In genomic region chr13:61146158-61146557, GRCh38 we compare ENCODE assay signal across 15 cellular contexts.
DNase-seq lines count a peak whose midpoint lies in the region; ATAC-seq and TF ChIP-seq lines count a peak whose summit lies in the region.
"Had no signal": no experiment of that assay in that cellular context is flagged by ENCODE, and none has a peak within 500 bp of the region (broad histone marks: within the 10 kb centered on the region; RNA-seq: fewer than 3 reads in every experiment).

No MANE protein-coding gene starts in this region.

- H3K36me3 ChIP-seq in A673 (ENCODE audit: insufficient read depth, low read length, poor library complexity, severe bottlenecking) (no peaks in the 10 kb centered on the region), Loucy (ENCODE audit: insufficient read depth, low read length) (no peaks in the 10 kb centered on the region), neuronal stem cell (replicated peaks in 1 of 2; ENCODE audit: control insufficient read depth in 2 of 2, insufficient read depth in 2 of 2, low read length in 2 of 2) (no peaks in the 10 kb centered on the region)

- H2BK15ac ChIP-seq in neuronal stem cell (ENCODE audit: low read length) = no peak overlapping the region

- H3K27me3 ChIP-seq in A673 (replicated peaks; ENCODE audit: insufficient read depth, low read depth, low read length, poor library complexity) (no peaks in the 10 kb centered on the region), Loucy (ENCODE audit: insufficient read depth, low read length, poor library complexity, severe bottlenecking) (no peaks in the 10 kb centered on the region), neuronal stem cell (ENCODE audit: control insufficient read depth in 3 of 3, insufficient read depth in 3 of 3, low read depth in 1 of 3, low read length in 3 of 3) (no peaks in the 10 kb centered on the region)

- H4K8ac ChIP-seq in neuronal stem cell (ENCODE audit: low read depth, low read length) = no peak overlapping the region

- H3K23ac ChIP-seq in neuronal stem cell (ENCODE audit: low read depth, low read length, poor library complexity) = no peak overlapping the region

- DNase-seq in A673 (ENCODE audit: low spot score) (peak; percentile 51), islet precursor cell (peak; percentile 46), neuronal stem cell (ENCODE audit: low spot score) (no peak), GF-D8 (lab: John Stamatoyannopoulos, UW) (no peak), nucleus accumbens (lab: John Stamatoyannopoulos, UW) (no peak)
- DNase-seq: 8988T; CD4-positive, alpha-beta T cell; DMS153; DMS79; H9; IMR-90 had no signal

- H3K4ac ChIP-seq in neuronal stem cell (ENCODE audit: low read length) = no peak overlapping the region

- peaks cover 36% of the 10 kb centered on the region for H3K4me1 ChIP-seq in A673 (ENCODE audit: insufficient read depth, low read length, poor library complexity, severe bottlenecking)
- peaks cover 7% of the 10 kb centered on the region for H3K4me1 ChIP-seq in Loucy (ENCODE audit: insufficient read depth, low read length, poor library complexity, severe bottlenecking)
- H3K4me1 ChIP-seq in neuronal stem cell (ENCODE audit: control insufficient read depth in 2 of 2, insufficient read depth in 1 of 2, low read depth in 1 of 2, low read length in 2 of 2) = peaks cover 4 to 7% of the 10 kb centered on the region in 2 donors

- peak overlapping the region; percentile 23 for H2AK5ac ChIP-seq in neuronal stem cell (ENCODE audit: low read depth, low read length)

- intact Hi-C loops in A673 (cut with micrococcal nuclease; ENCODE audit: unreplicated experiment) = no loop called here

- no peaks in the 10 kb centered on the region for H3K9me2 ChIP-seq in Loucy (replicated peaks; ENCODE audit: low read depth, low read length)

- peak overlapping the region; percentile 72 for H3K18ac ChIP-seq in neuronal stem cell (ENCODE audit: low read length)

- no peaks in the 10 kb centered on the region for H3K79me2 ChIP-seq in Loucy (ENCODE audit: insufficient read depth, low read length)

- no CpG with 5 or more reads among the region's 4 CpGs for WGBS in neuronal stem cell (ENCODE audit: extremely low coverage in 2 of 2, insufficient read length in 2 of 2, insufficient replicate concordance in 1 of 2), 2 donors

- H2AFZ ChIP-seq in Loucy (ENCODE audit: low read length) (no peak overlapping the region), neuronal stem cell (ENCODE audit: low read length) (no peak overlapping the region)

- H4K91ac ChIP-seq in neuronal stem cell (ENCODE audit: low read depth, low read length, poor library complexity) = no peak overlapping the region

- H3K9me3 ChIP-seq in A673 (ENCODE audit: low read depth, low read length, poor library complexity, severe bottlenecking) (peaks cover 4% of the 10 kb centered on the region), Loucy (ENCODE audit: insufficient read depth, low read depth, low read length) (peaks cover 16% of the 10 kb centered on the region; the same call in 1 of the 2 replicates), neuronal stem cell (replicated peaks in 1 of 2; ENCODE audit: control insufficient read depth in 2 of 2, insufficient read depth in 1 of 2, low read depth in 1 of 2, low read length in 2 of 2) (peaks cover 2 to 8% of the 10 kb centered on the region in 2 donors)

- H2BK5ac ChIP-seq in neuronal stem cell (ENCODE audit: low read length) = no peak overlapping the region

- POLR2A ChIA-PET in A673 (lab: Charles Lee; ENCODE audit: low non-redundant PET) = no interaction called here

- no peak overlapping the region for H3K4me3 ChIP-seq in A673 (ENCODE audit: low read depth, low read length, poor library complexity, severe bottlenecking)
- no peak overlapping the region for H3K4me3 ChIP-seq in Loucy (ENCODE audit: low read length, poor library complexity, severe bottlenecking)
- H3K4me3 ChIP-seq in neuronal stem cell (ENCODE audit: low read length in 2 of 2) = no peak overlapping the region
- H3K4me3 ChIP-seq: GM12878 had no signal

- no peak overlapping the region for H2BK12ac ChIP-seq in neuronal stem cell (ENCODE audit: low read length)

- H3K79me1 ChIP-seq in neuronal stem cell (ENCODE audit: low read depth, low read length) = no peaks in the 10 kb centered on the region

- no TSS peak for BruUV-seq in A673 (replicated peaks; lab: Mats Ljungman, UMichigan)

- H3K14ac ChIP-seq in neuronal stem cell (ENCODE audit: low read length) = peak overlapping the region; percentile 63

- no peaks in the 10 kb centered on the region for H4K20me1 ChIP-seq in Loucy (ENCODE audit: insufficient read depth, low read length, poor library complexity, severe bottlenecking)

- CTCF ChIA-PET in A673 (lab: Charles Lee) = no interaction called here

- ATAC-seq in SK-N-SH treated with all-trans-retinoic acid at 6 μM for 48 hours = no peak
- ATAC-seq: GM12878 had no signal

- H3K9ac ChIP-seq in Loucy (ENCODE audit: low read depth, low read length, poor library complexity, severe bottlenecking) = no peak overlapping the region
- no peak overlapping the region for H3K9ac ChIP-seq in neuronal stem cell (ENCODE audit: low read depth, low read length, poor library complexity)

- no peak overlapping the region for H2BK120ac ChIP-seq in neuronal stem cell (ENCODE audit: low read depth, low read length)

- TF ChIP-seq CTCF in A673 (conservative IDR thresholded peaks at IDR 0.05; ENCODE audit: low read depth, low read length) (no peak), Loucy (conservative IDR thresholded peaks at IDR 0.05; ENCODE audit: low read length) (no peak)

- H3K27ac ChIP-seq in A673 (ENCODE audit: low read depth, low read length, poor library complexity, severe bottlenecking) = peak overlapping the region; percentile 74
- no peak overlapping the region for H3K27ac ChIP-seq in neuronal stem cell (replicated peaks; ENCODE audit: low read length)
- H3K27ac ChIP-seq: C4-2B had no signal

- H3F3A ChIP-seq in Loucy (ENCODE audit: low read depth) = no peaks in the 10 kb centered on the region

- peak overlapping the region; percentile 51 for H3K4me2 ChIP-seq in Loucy (ENCODE audit: low read depth, low read length, poor library complexity, severe bottlenecking)
- no peak overlapping the region for H3K4me2 ChIP-seq in neuronal stem cell (ENCODE audit: insufficient read depth, low read length, poor library complexity, severe bottlenecking)

TF ChIP-seq in SK-N-SH treated with all-trans-retinoic acid at 6 μM for 48 hours, 23 proteins besides CTCF, POLR2A, EP300 and RAD21:
- no peak for TF ChIP-seq ESRRG (CRISPR knock-in tag; IDR thresholded peaks at IDR 0.05)
- no peak for TF ChIP-seq OSR1 (CRISPR knock-in tag; IDR thresholded peaks at IDR 0.05)
- no peak for TF ChIP-seq SNAI2 (CRISPR knock-in tag; IDR thresholded peaks at IDR 0.05)
- TF ChIP-seq TOX (CRISPR knock-in tag; IDR thresholded peaks at IDR 0.05; ENCODE audit: borderline replicate concordance) = no peak
- TF ChIP-seq POU6F1 (CRISPR knock-in tag; IDR thresholded peaks at IDR 0.05; ENCODE audit: borderline replicate concordance, low read depth) = no peak
- no peak for TF ChIP-seq ISL1 (CRISPR knock-in tag; IDR thresholded peaks at IDR 0.05)
- TF ChIP-seq ZNF8 (CRISPR knock-in tag; IDR thresholded peaks at IDR 0.05) = no peak
- no peak for TF ChIP-seq ZFP30 (CRISPR knock-in tag; IDR thresholded peaks at IDR 0.05)

Comparison
In these comparisons a context has a peak if more than half of its experiments do, and no peak if none do; other contexts are left out.
1. DNase-seq: peak in A673 (single experiment) and islet precursor cell (single experiment); none in neuronal stem cell (single experiment), GF-D8 (single experiment) and nucleus accumbens (0 of 56).